Comparison of ENCODE assay signal across 10 cellular contexts in the genomic region with DNA sequence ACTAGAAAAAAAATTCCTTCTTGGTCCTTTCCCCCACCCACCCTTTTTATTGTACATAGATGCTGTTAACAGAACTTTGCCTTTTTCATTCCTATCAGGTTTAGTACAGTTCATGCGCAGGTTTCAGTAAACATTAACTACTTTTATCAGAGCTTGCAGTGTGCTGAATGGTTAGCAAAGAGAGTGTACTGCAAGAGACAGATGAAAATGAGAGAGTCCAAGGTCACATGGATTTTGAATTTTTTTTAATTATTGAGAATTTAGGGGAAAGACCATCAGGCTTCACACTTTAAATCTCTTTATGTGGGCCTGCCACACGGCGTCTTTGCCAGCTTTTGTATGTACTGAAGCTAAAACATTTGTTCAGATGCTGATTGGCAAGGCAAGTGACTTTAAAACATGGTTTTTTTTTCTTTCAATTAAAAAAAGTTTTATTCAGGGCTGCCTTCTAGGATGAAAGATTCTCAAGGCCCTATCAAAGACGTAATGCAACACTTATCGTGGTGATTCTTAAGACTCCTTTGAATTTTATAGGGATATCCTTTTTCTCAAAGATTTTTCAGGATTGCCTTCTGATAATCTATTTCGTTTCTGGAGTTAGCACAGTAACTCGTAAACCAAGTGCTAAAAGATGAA. TPM values are rescaled to one million over a fixed set of nuclear protein-coding genes. Genes with fewer than 3 reads are reported as not detected.
DNase-seq lines count a peak whose midpoint lies in the region; ATAC-seq and TF ChIP-seq lines count a peak whose summit lies in the region.
"Had no signal": no experiment of that assay in that cellular context is flagged by ENCODE, and none has a peak within 500 bp of the region (broad histone marks: within the 10 kb centered on the region; RNA-seq: fewer than 3 reads in every experiment).

No MANE protein-coding gene starts in this region.

- intact Hi-C loops in left cardiac atrium (cut with DNase I), result loop anchor here in 1 of 2 donors (2.0 kb wide), 1 partner anchor 31 kb away; no protein-coding TSS in a partner anchor
- intact Hi-C loops in lower leg skin (cut with DNase I; ENCODE audit: low total_unique reads), result no loop called here

- H3K27me3 Mint-ChIP-seq in activated naive CD8-positive, alpha-beta T cell treated with anti-CD3 and anti-CD28 coated beads, Interleukin-2, amount 50 U/mL, for 24 hours, result no peaks in the 10 kb centered on the region
- no peaks in the 10 kb centered on the region for H3K27me3 Mint-ChIP-seq in mesothelial cell of epicardium (ENCODE audit: low read depth)

- H3K9me3 ChIP-seq in right atrium auricular region, result no peaks in the 10 kb centered on the region
- H3K9me3 ChIP-seq: HAP-1 had no signal

- peak overlapping the region; percentile 77 for H3K4me3 Mint-ChIP-seq in activated naive CD8-positive, alpha-beta T cell treated with anti-CD3 and anti-CD28 coated beads, Interleukin-2, amount 50 U/mL, for 24 hours
- H3K4me3 Mint-ChIP-seq in mesothelial cell of epicardium, result peak overlapping the region; percentile 78

- WGBS in lower leg skin, 2 donors, result 84 to 86% methylated on average over 7 of the region's 7 CpGs

- H3K27me3 ChIP-seq in right atrium auricular region, result no peaks in the 10 kb centered on the region

- H3K27ac Mint-ChIP-seq in activated naive CD8-positive, alpha-beta T cell treated with anti-CD3 and anti-CD28 coated beads, Interleukin-2, amount 50 U/mL, for 24 hours, result peak overlapping the region; percentile 85
- peak overlapping the region; percentile 96 for H3K27ac Mint-ChIP-seq in mesothelial cell of epicardium

- H3K27ac ChIP-seq in right atrium auricular region, result peak overlapping the region; percentile 95 to 97

- DNase-seq in right atrium auricular region (ENCODE audit: low spot score), result no peak
- no peak for DNase-seq in left cardiac atrium
- DNase-seq in activated naive CD8-positive, alpha-beta T cell treated with anti-CD3 and anti-CD28 coated beads, Interleukin-2, amount 50 U/mL, for 24 hours, result no peak
- no peak for DNase-seq in mesothelial cell of epicardium (ENCODE audit: low spot score in 2 of 2, unreplicated experiment in 2 of 2)
- DNase-seq in lower leg skin (ENCODE audit: low spot score in 2 of 2), result no peak
- no peak for DNase-seq in stimulated activated CD4-positive, alpha-beta T cell treated with anti-CD3 and anti-CD28 coated beads, Interleukin-1b, Interleukin-23, amount 100 ng/mL, for 48 hours
- no peak for DNase-seq in stimulated activated CD4-positive, alpha-beta T cell treated with anti-CD3 and anti-CD28 coated beads, Interleukin-4, amount 100 ng/mL, for 1 hour
- DNase-seq: NCI-H187 treated with DMSO at 0.1 percent for 48 hours had no signal

- H3K9me3 Mint-ChIP-seq in activated naive CD8-positive, alpha-beta T cell treated with anti-CD3 and anti-CD28 coated beads, Interleukin-2, amount 50 U/mL, for 24 hours, result no peaks in the 10 kb centered on the region
- H3K9me3 Mint-ChIP-seq in mesothelial cell of epicardium, result no peaks in the 10 kb centered on the region

- H3K4me3 ChIP-seq in right atrium auricular region, result no peak overlapping the region
- H3K4me3 ChIP-seq in lower leg skin (ENCODE audit: low read depth, poor library complexity, severe bottlenecking), result no peak overlapping the region

- H3K36me3 Mint-ChIP-seq in activated naive CD8-positive, alpha-beta T cell treated with anti-CD3 and anti-CD28 coated beads, Interleukin-2, amount 50 U/mL, for 24 hours (ENCODE audit: low read depth), result peaks cover 2% of the 10 kb centered on the region
- H3K36me3 Mint-ChIP-seq in mesothelial cell of epicardium, result no peaks in the 10 kb centered on the region

- H3K4me1 ChIP-seq in right atrium auricular region, result peaks cover 0 to 76% of the 10 kb centered on the region in 2 donors

- H3K4me1 Mint-ChIP-seq in activated naive CD8-positive, alpha-beta T cell treated with anti-CD3 and anti-CD28 coated beads, Interleukin-2, amount 50 U/mL, for 24 hours, result peaks cover 79% of the 10 kb centered on the region
- peaks cover 61% of the 10 kb centered on the region for H3K4me1 Mint-ChIP-seq in mesothelial cell of epicardium

- no peak for TF ChIP-seq POLR2A in lower leg skin (IDR thresholded peaks at IDR 0.05)

- H3K36me3 ChIP-seq in right atrium auricular region, result no peaks in the 10 kb centered on the region
- H3K36me3 ChIP-seq: HAP-1 had no signal

- ATAC-seq in left cardiac atrium (no peak), HG03159 (IDR thresholded peaks at IDR 0.05; ENCODE audit: unreplicated experiment) (no peak)
- no peak for ATAC-seq in activated naive CD8-positive, alpha-beta T cell treated with anti-CD3 and anti-CD28 coated beads, Interleukin-2, amount 50 U/mL, for 24 hours

- no peak for TF ChIP-seq CTCF in right atrium auricular region (IDR thresholded peaks at IDR 0.05)
- no peak for TF ChIP-seq CTCF in mesothelial cell of epicardium (IDR thresholded peaks at IDR 0.05; ENCODE audit: unreplicated experiment)
- TF ChIP-seq CTCF in lower leg skin (IDR thresholded peaks at IDR 0.05), result no peak

RNA-seq across cellular contexts. Expression of a gene that starts 32.2 kb away (rescaled TPM):
- total RNA-seq in right atrium auricular region (10 to 100 TPM; 25.5 to 30.3 TPM), left cardiac atrium (10 to 100 TPM; 34.2 to 37.6 TPM), mesothelial cell of epicardium (55.4 to 63.0 TPM (median 57.5 TPM) in 3 replicates), lower leg skin (10 to 100 TPM; 40.8 to 68.6 (median 54.4) TPM)
